18 cellular contexts compared by ENCODE assay signal in the genomic region with DNA sequence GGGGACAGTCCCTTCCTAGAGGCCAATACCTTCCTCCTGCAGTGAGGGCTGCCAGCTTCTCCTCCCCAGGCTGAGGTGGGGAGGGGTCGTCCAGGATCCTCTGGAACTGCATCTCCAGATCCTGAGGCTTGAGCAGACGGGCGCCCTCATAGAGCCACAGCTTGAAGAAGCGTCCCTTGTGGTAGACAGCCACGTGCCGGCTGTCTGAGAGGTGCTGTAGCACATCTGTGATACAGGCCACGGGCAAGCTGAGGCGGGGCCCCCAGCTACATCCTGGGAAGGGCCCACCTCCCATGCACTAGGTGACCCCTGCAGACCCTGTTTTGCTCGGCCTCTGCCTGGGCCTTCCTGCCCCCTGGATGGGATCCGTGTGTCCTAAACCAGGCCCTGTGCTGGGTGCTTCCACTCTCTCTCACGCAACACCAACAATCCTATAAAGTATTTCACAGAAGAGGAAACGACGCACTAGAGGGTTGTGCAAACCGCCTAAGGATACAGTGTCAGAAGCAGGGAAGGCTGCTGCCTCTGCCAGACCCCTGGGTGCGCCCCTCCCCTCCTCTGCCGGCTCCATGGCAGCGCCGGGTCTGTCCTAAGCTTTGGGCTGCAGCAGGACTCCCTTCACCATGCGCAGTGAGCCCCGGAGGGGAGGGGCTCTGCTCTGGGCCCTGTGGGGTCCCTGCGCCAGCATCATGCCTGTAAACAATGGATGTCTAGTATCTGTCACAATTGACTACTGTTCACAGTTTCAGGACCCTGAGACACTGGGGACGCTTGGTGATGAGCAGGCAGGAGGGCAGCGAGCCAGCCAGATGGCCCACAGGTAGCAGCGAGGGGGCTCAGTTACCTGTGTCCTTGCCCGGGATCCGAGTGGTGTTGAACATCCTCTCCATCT. TPM values are rescaled to one million over a fixed set of nuclear protein-coding genes. Genes with fewer than 3 reads are reported as not detected.
DNase-seq lines count a peak whose midpoint lies in the region; TF ChIP-seq lines count a peak whose summit lies in the region.
"Had no signal": no experiment of that assay in that cellular context is flagged by ENCODE, and none has a peak within 500 bp of the region (broad histone marks: within the 10 kb centered on the region; RNA-seq: fewer than 3 reads in every experiment).

No MANE protein-coding gene starts in this region.

- H3K9me3 Mint-ChIP-seq in activated naive CD4-positive, alpha-beta T cell treated with anti-CD3 and anti-CD28 coated beads, Interleukin-2, amount 10 ng/mL, durations not matched to agents 7 days and 5 days, result no peaks in the 10 kb centered on the region
- H3K9me3 Mint-ChIP-seq in endodermal cell, result no peaks in the 10 kb centered on the region
- H3K9me3 Mint-ChIP-seq: CD4-positive, alpha-beta T cell; GM23338 had no signal

- H4K20me1 ChIP-seq in osteoblast (ENCODE audit: insufficient read depth, low read length), result no peaks in the 10 kb centered on the region

- no peak overlapping the region for H3K4me2 ChIP-seq in osteoblast (ENCODE audit: insufficient read depth, low read length)
- H3K4me2 ChIP-seq: A549, GM23338 had no signal

- CTCF ChIA-PET in activated naive CD4-positive, alpha-beta T cell treated with anti-CD3 and anti-CD28 coated beads, Interleukin-2, amount 10 ng/mL, durations not matched to agents 7 days and 5 days (lab: Charles Lee), result interaction anchor here (1.9 kb wide), 1 partner anchor 11 kb away, joined by 9 read pairs; a partner anchor contains a TSS

- H3K4me3 ChIP-seq in endodermal cell (ENCODE audit: low read length), result no peak overlapping the region
- no peak overlapping the region for H3K4me3 ChIP-seq in osteoblast (ENCODE audit: insufficient read depth, low read length)
- H3K4me3 ChIP-seq: A549, GM12878, GM23338 had no signal

- no peak overlapping the region for H3K9ac ChIP-seq in endodermal cell (ENCODE audit: extremely low read depth, low read length, poor library complexity, severe bottlenecking)

- H3K4me3 Mint-ChIP-seq in activated naive CD4-positive, alpha-beta T cell treated with anti-CD3 and anti-CD28 coated beads, Interleukin-2, amount 10 ng/mL, durations not matched to agents 7 days and 5 days, result no peak overlapping the region
- no peak overlapping the region for H3K4me3 Mint-ChIP-seq in endodermal cell
- H3K4me3 Mint-ChIP-seq: CD4-positive, alpha-beta T cell; GM23338 had no signal

- no peak overlapping the region for H2AFZ ChIP-seq in osteoblast (ENCODE audit: low read length)
- H2AFZ ChIP-seq: GM23338 had no signal

- H3K9me3 ChIP-seq in endodermal cell (ENCODE audit: control insufficient read depth, low read length) (no peaks in the 10 kb centered on the region), osteoblast (ENCODE audit: low read depth, low read length) (no peaks in the 10 kb centered on the region)
- H3K9me3 ChIP-seq: A549, Caco-2 had no signal

- H3K27ac ChIP-seq in endodermal cell (ENCODE audit: low read depth, low read length), result no peak overlapping the region
- no peak overlapping the region for H3K27ac ChIP-seq in osteoblast (ENCODE audit: low read depth, low read length)
- H3K27ac ChIP-seq: 22Rv1, A549, C4-2B had no signal

- TF ChIP-seq CTCF in endodermal cell (conservative IDR thresholded peaks at IDR 0.05), result no peak
- TF ChIP-seq CTCF in osteoblast (IDR thresholded peaks at IDR 0.05; ENCODE audit: extremely low read depth, low read depth, low read length), result no peak

- H3K27ac Mint-ChIP-seq in activated naive CD4-positive, alpha-beta T cell treated with anti-CD3 and anti-CD28 coated beads, Interleukin-2, amount 10 ng/mL, durations not matched to agents 7 days and 5 days, result peak overlapping the region; percentile 24
- H3K27ac Mint-ChIP-seq in endodermal cell, result peak overlapping the region; percentile 70
- H3K27ac Mint-ChIP-seq: CD4-positive, alpha-beta T cell; GM23338 had no signal

- no peaks in the 10 kb centered on the region for H3K79me2 ChIP-seq in osteoblast (ENCODE audit: insufficient read depth, low read length)

- no peaks in the 10 kb centered on the region for H3K27me3 ChIP-seq in endodermal cell (ENCODE audit: control insufficient read depth, insufficient read depth, low read length, poor library complexity, severe bottlenecking)
- no peaks in the 10 kb centered on the region for H3K27me3 ChIP-seq in osteoblast (ENCODE audit: insufficient read depth, low read length)

- DNase-seq in activated naive CD4-positive, alpha-beta T cell treated with anti-CD3 and anti-CD28 coated beads, Interleukin-2, amount 10 ng/mL, durations not matched to agents 7 days and 5 days, result no peak
- DNase-seq in activated naive CD4-positive, alpha-beta T cell treated with anti-CD3 and anti-CD28 coated beads, Interleukin-2, amount 50 U/mL, for 16 hours, result no peak
- DNase-seq in endodermal cell (no peak), osteoblast (ENCODE audit: insufficient read length, low spot score, missing footprints) (peak; percentile 74), GM03348 (ENCODE audit: low spot score) (no peak), NCI-H2171 treated with DMSO at 0.1 percent for 48 hours (lab: John Stamatoyannopoulos, UW) (no peak), NCI-H1092 treated with DMSO at 0.1 percent for 48 hours (lab: John Stamatoyannopoulos, UW) (no peak)
- DNase-seq: AML-193; Caco-2; CD4-positive, alpha-beta T cell; KG1 had no signal

- H3K4me1 ChIP-seq in endodermal cell (ENCODE audit: control insufficient read depth, insufficient read depth, low read length) (no peaks in the 10 kb centered on the region), osteoblast (ENCODE audit: insufficient read depth, low read length) (peaks cover 8% of the 10 kb centered on the region)
- H3K4me1 ChIP-seq: A549 had no signal

- H3K27me3 Mint-ChIP-seq in activated naive CD4-positive, alpha-beta T cell treated with anti-CD3 and anti-CD28 coated beads, Interleukin-2, amount 10 ng/mL, durations not matched to agents 7 days and 5 days, result no peaks in the 10 kb centered on the region
- no peaks in the 10 kb centered on the region for H3K27me3 Mint-ChIP-seq in endodermal cell (ENCODE audit: insufficient read depth)
- H3K27me3 Mint-ChIP-seq: CD4-positive, alpha-beta T cell had no signal

- H3K36me3 ChIP-seq in endodermal cell (ENCODE audit: control insufficient read depth, insufficient read depth, low read length) (peaks cover 76% of the 10 kb centered on the region), osteoblast (ENCODE audit: insufficient read depth, low read length) (no peaks in the 10 kb centered on the region)

- 87 to 94% methylated on average over 18 to 26 of the region's 26 CpGs for WGBS in endodermal cell (ENCODE audit: insufficient coverage in 1 of 2, insufficient read length in 1 of 2), 2 experiments

- peaks cover 17% of the 10 kb centered on the region for H3K4me1 Mint-ChIP-seq in activated naive CD4-positive, alpha-beta T cell treated with anti-CD3 and anti-CD28 coated beads, Interleukin-2, amount 10 ng/mL, durations not matched to agents 7 days and 5 days
- H3K4me1 Mint-ChIP-seq in endodermal cell, result no peaks in the 10 kb centered on the region
- H3K4me1 Mint-ChIP-seq: GM23338 had no signal

- H3K36me3 Mint-ChIP-seq in activated naive CD4-positive, alpha-beta T cell treated with anti-CD3 and anti-CD28 coated beads, Interleukin-2, amount 10 ng/mL, durations not matched to agents 7 days and 5 days, result peaks cover 22% of the 10 kb centered on the region
- H3K36me3 Mint-ChIP-seq in endodermal cell (ENCODE audit: low read depth), result peaks cover 54% of the 10 kb centered on the region

RNA-seq across cellular contexts. Expression of a gene that starts 4.5 kb away (rescaled TPM):
- 100 to 1,000 TPM in 1 of 2 donors, 10 to 100 TPM in 1; 83.5 to 105 TPM for total RNA-seq in endodermal cell
- polyA plus RNA-seq in endodermal cell (2013, experiment 1 of 2), result 58.2 TPM
- 46.6 TPM for polyA plus RNA-seq in endodermal cell (2013, experiment 2 of 2)
- total RNA-seq in osteoblast, result 1.8 and 2.1 TPM in 2 replicates

RNA-seq across cellular contexts. Expression of a gene that starts 8.9 kb away (rescaled TPM):
- total RNA-seq in endodermal cell, result 100 to 1,000 TPM; 108 TPM
- 78.8 TPM for polyA plus RNA-seq in endodermal cell (2013, experiment 1 of 2)
- polyA plus RNA-seq in endodermal cell (2013, experiment 2 of 2), result 76.5 TPM
- 27.4 and 28.6 TPM in 2 replicates for total RNA-seq in osteoblast

RNA-seq across cellular contexts. Expression of a gene that starts 11.0 kb away (rescaled TPM):
- total RNA-seq in endodermal cell (under 1 TPM; 0.70 to 0.91 TPM), osteoblast (not detected in 2 replicates)
- polyA plus RNA-seq in endodermal cell (2013, experiment 1 of 2), result not detected
- polyA plus RNA-seq in endodermal cell (2013, experiment 2 of 2), result 0.83 TPM
- total RNA-seq: Caco-2; CD4-positive, alpha-beta T cell; GM23338; HepG2 had no signal
- polyA plus RNA-seq: BJ, GM23338, HepG2 had no signal

RNA-seq across cellular contexts. Expression of a gene that starts 26.9 kb away (rescaled TPM):
- total RNA-seq in endodermal cell (1 to 10 TPM; 1.2 to 1.4 TPM), osteoblast (0.29 and 0.36 TPM in 2 replicates)
- 8.8 TPM for polyA plus RNA-seq in endodermal cell (2013, experiment 1 of 2)
- polyA plus RNA-seq in endodermal cell (2013, experiment 2 of 2), result 7.0 TPM

RNA-seq across cellular contexts. Expression of a gene that starts 28.0 kb away (rescaled TPM):
- total RNA-seq in endodermal cell (not detected), osteoblast (0.29 and 0.72 TPM in 2 replicates)
- not detected for polyA plus RNA-seq in endodermal cell (2013, experiment 1 of 2)
- not detected for polyA plus RNA-seq in endodermal cell (2013, experiment 2 of 2)
- total RNA-seq: GM23338, HepG2 had no signal
- polyA plus RNA-seq: GM23338 had no signal

Comparison
In these comparisons a context has a peak if more than half of its experiments do, and no peak if none do; other contexts are left out.
1. RNA of a gene that starts 4.5 kb away (total RNA-seq): 83.5 to 105 TPM in endodermal cell; 1.8 to 2.1 TPM in osteoblast; every median in the first group is over 10 times any median in the second.